ENCODE assay signal across 36 cellular contexts in the genomic region with DNA sequence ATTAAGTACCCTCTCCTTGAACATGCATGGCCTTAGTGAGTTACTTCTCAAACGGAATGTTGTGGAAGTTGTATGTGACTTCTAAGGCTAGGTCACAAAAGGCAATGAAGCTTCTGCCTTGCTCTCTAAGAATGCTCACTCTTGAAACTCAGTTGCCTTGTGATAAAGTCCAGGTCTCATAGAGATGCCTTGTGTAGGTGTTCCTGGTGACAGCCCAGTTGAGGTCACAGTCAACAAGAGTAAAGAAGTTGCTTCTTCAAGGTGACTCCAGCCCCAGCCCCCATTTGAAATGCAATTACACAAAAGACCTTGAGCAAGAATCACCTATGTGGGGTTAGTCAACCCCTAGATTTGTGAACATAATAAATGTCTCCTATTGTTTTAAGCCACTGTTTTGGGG.
"Had no signal": no experiment of that assay in that cellular context is flagged by ENCODE, and none has a peak within 500 bp of the region (broad histone marks: within the 10 kb centered on the region; RNA-seq: fewer than 3 reads in every experiment).

No MANE protein-coding gene starts in this region.

- H3K27me3 Mint-ChIP-seq: activated CD4-positive, alpha-beta memory T cell treated with anti-CD3 and anti-CD28 coated beads for 36 hours; activated CD4-positive, alpha-beta T cell treated with anti-CD3 and anti-CD28 coated beads, Interleukin-2, amount 10 ng/mL, durations not matched to agents 7 days and 5 days; activated naive CD4-positive, alpha-beta T cell treated with anti-CD3 and anti-CD28 coated beads, Interleukin-2, amount 50 U/mL, for 24 hours; activated naive CD8-positive, alpha-beta T cell treated with anti-CD3 and anti-CD28 coated beads, Interleukin-2, amount 10 ng/mL, durations not matched to agents 7 days and 5 days; activated T-helper 17 cell treated with anti-CD3 and anti-CD28 coated beads, Interleukin-2, amount 50 U/mL, for 72 hours had no signal

- H3K4me3 Mint-ChIP-seq: activated CD4-positive, alpha-beta memory T cell treated with anti-CD3 and anti-CD28 coated beads for 36 hours; activated CD4-positive, alpha-beta T cell treated with anti-CD3 and anti-CD28 coated beads, Interleukin-2, amount 10 ng/mL, durations not matched to agents 7 days and 5 days; activated naive CD4-positive, alpha-beta T cell treated with anti-CD3 and anti-CD28 coated beads, Interleukin-2, amount 50 U/mL, for 24 hours; activated naive CD8-positive, alpha-beta T cell treated with anti-CD3 and anti-CD28 coated beads, Interleukin-2, amount 10 ng/mL, durations not matched to agents 7 days and 5 days; activated T-cell treated with anti-CD3 and anti-CD28 coated beads, Interleukin-2, amount 50 U/mL, for 72 hours; activated T-helper 17 cell treated with anti-CD3 and anti-CD28 coated beads, Interleukin-2, amount 50 U/mL, for 72 hours had no signal

- H3K27ac Mint-ChIP-seq: activated CD4-positive, alpha-beta memory T cell treated with anti-CD3 and anti-CD28 coated beads for 36 hours; activated CD4-positive, alpha-beta T cell treated with anti-CD3 and anti-CD28 coated beads, Interleukin-2, amount 10 ng/mL, durations not matched to agents 7 days and 5 days; activated naive CD4-positive, alpha-beta T cell treated with anti-CD3 and anti-CD28 coated beads, Interleukin-2, amount 50 U/mL, for 24 hours; activated naive CD8-positive, alpha-beta T cell treated with anti-CD3 and anti-CD28 coated beads, Interleukin-2, amount 10 ng/mL, durations not matched to agents 7 days and 5 days; activated T-helper 17 cell treated with anti-CD3 and anti-CD28 coated beads, Interleukin-2, amount 50 U/mL, for 72 hours had no signal

- H3K9me3 ChIP-seq: ascending aorta, body of pancreas, breast epithelium had no signal

- H3K9me3 Mint-ChIP-seq: activated CD4-positive, alpha-beta memory T cell treated with anti-CD3 and anti-CD28 coated beads for 36 hours; activated naive CD4-positive, alpha-beta T cell treated with anti-CD3 and anti-CD28 coated beads, Interleukin-2, amount 50 U/mL, for 24 hours; activated naive CD8-positive, alpha-beta T cell treated with anti-CD3 and anti-CD28 coated beads, Interleukin-2, amount 10 ng/mL, durations not matched to agents 7 days and 5 days; activated T-helper 17 cell treated with anti-CD3 and anti-CD28 coated beads, Interleukin-2, amount 50 U/mL, for 72 hours had no signal

- H3K36me3 ChIP-seq: ascending aorta, breast epithelium had no signal

- ATAC-seq: activated T-cell treated with anti-CD3 and anti-CD28 coated beads, Interleukin-2, amount 50 U/mL, for 72 hours; activated T-helper 17 cell treated with anti-CD3 and anti-CD28 coated beads, Interleukin-2, amount 50 U/mL, for 72 hours; body of pancreas; PC-3; Right ventricle myocardium inferior had no signal

- DNase-seq: activated CD4-positive, alpha-beta memory T cell treated with anti-CD3 and anti-CD28 coated beads for 36 hours; activated CD4-positive, alpha-beta T cell treated with anti-CD3 and anti-CD28 coated beads, Interleukin-2, amount 10 ng/mL, durations not matched to agents 7 days and 5 days; activated CD8-positive, alpha-beta memory T cell treated with anti-CD3 and anti-CD28 coated beads, Interleukin-2, amount 50 U/mL, for 4 hours; activated effector memory CD4-positive, alpha-beta T cell treated with anti-CD3 and anti-CD28 coated beads, Interleukin-2, amount 50 U/mL, for 16 hours; activated naive CD4-positive, alpha-beta T cell; activated naive CD8-positive, alpha-beta T cell treated with anti-CD3 and anti-CD28 coated beads, Interleukin-2, amount 10 ng/mL, durations not matched to agents 7 days and 5 days; activated T-cell treated with anti-CD3 and anti-CD28 coated beads for 4 hours; activated T-cell treated with anti-CD3 and anti-CD28 coated beads, Interleukin-2, amount 50 U/mL, for 72 hours; amygdala; body of pancreas; caudate nucleus; cerebellar nuclear complex; Kasumi-1; KG1; MG63; NCI-H1048; NCI-H1105 treated with DMSO at 0.1 percent for 48 hours; NCI-H1436; NCI-H1694; NCI-H1930; NCI-H2081 treated with DMSO at 0.1 percent for 48 hours; NCI-H226; NCI-H446 treated with DMSO at 0.1 percent for 48 hours; NCI-H524; NCI-H69; NK-92 treated with Interleukin-12 subunit alpha and Interleukin-12 subunit beta, amount 100 ng/mL, for 24 hours; PC-3; SIG-M5; SW 1271; T-helper 1 cell had no signal

- H3K27ac ChIP-seq: ascending aorta, breast epithelium, RWPE1 had no signal

- H3K4me3 ChIP-seq: ascending aorta, body of pancreas, breast epithelium, MG63 had no signal
